In the genomic region with DNA sequence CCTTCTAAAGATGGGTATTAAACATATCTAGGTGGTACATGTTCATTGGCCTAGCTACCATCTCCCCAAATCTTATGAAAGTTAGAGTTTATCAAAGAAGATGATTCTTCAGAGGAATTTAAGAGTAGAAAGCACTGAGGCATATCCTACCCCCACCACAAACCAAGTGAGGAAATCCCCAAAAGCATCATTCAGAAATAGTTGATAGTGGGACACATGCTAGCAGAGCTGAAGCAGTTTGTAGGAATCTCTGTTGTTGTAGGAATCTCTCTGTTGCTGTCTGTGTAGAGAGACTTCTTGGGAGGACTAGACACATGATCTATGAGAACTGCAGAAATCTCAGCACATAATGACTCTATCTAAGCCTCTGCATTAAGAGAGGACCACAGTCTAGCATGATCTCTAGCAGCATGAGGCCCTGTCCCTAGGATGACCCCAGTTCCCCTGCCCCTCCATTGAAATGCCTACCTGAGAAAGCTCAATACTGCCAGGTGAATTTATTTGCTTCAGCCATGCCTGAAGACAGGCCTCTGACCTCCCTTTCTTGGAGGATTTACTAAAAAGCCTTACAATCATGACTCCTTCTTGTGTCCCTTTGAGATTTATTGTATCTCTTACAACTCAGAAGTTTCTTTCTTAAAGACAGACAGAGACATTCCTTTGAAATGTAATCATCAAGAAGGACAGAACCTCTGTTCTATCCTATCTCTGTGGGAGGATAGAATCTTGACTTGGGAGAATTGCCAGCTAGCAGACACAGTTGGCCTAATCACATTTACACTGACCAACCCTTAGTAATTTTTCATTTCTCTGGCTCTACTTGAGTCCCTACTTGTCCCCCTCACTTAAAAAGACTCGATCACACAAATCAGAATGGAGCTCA, we compare ENCODE assay signal across 14 cellular contexts.
DNase-seq lines count a peak whose midpoint lies in the region; ATAC-seq and TF ChIP-seq lines count a peak whose summit lies in the region.
"Had no signal": no experiment of that assay in that cellular context is flagged by ENCODE, and none has a peak within 500 bp of the region (broad histone marks: within the 10 kb centered on the region; RNA-seq: fewer than 3 reads in every experiment).

No MANE protein-coding gene starts in this region.

- TF ChIP-seq CTCF in epithelial cell of esophagus (IDR thresholded peaks at IDR 0.05; ENCODE audit: insufficient read depth, low read depth, low read length, missing control alignments): no peak
- TF ChIP-seq CTCF in CD4-positive, alpha-beta T cell (IDR thresholded peaks at IDR 0.05): no peak

- intact Hi-C loops in CD4-positive, alpha-beta T cell (cut with DNase I, micrococcal nuclease): no loop called here

- H3K27me3 ChIP-seq in CD4-positive, alpha-beta T cell (ENCODE audit: control insufficient read depth, insufficient read depth, low read length): no peaks in the 10 kb centered on the region
- H3K27me3 ChIP-seq: upper lobe of right lung had no signal

- CTCF ChIA-PET in CD4-positive, alpha-beta T cell (lab: Charles Lee): no interaction called here

- no peak overlapping the region for H3K4me3 Mint-ChIP-seq in CD4-positive, alpha-beta T cell

- DNase-seq in ACHN (peak; percentile 2), epithelial cell of esophagus (ENCODE audit: low read depth) (peak; percentile 7), AG08395 (ENCODE audit: low spot score) (no peak), dedifferentiated amniotic fluid mesenchymal stem cell (ENCODE audit: extremely low spot score) (no peak)
- DNase-seq in CD4-positive, alpha-beta T cell: no peak
- DNase-seq: left colon, NCI-H2107, SHP77 treated with DMSO at 0.1 percent for 48 hours, upper lobe of right lung had no signal

- in situ Hi-C loops in ACHN (cut with HindIII; ENCODE audit: low pct_ligation_motif_present, low pct_unique_long_range_greater_than_20kb, low sequenced_read_pairs): no loop called here

- POLR2A ChIA-PET in CD4-positive, alpha-beta T cell (lab: Charles Lee): no interaction called here

- H3K4me1 Mint-ChIP-seq in CD4-positive, alpha-beta T cell (ENCODE audit: low read depth): no peaks in the 10 kb centered on the region

- H3K9me3 Mint-ChIP-seq in CD4-positive, alpha-beta T cell: peaks cover 8% of the 10 kb centered on the region

- no peak overlapping the region for H3K27ac ChIP-seq in CD4-positive, alpha-beta T cell (ENCODE audit: low read depth, low read length)
- H3K27ac ChIP-seq: parathyroid adenoma, upper lobe of right lung had no signal

- no peaks in the 10 kb centered on the region for H3K36me3 Mint-ChIP-seq in CD4-positive, alpha-beta T cell (ENCODE audit: low read depth)

- H3K27ac Mint-ChIP-seq in CD4-positive, alpha-beta T cell: no peak overlapping the region

- no peaks in the 10 kb centered on the region for H3K27me3 Mint-ChIP-seq in CD4-positive, alpha-beta T cell

- no peaks in the 10 kb centered on the region for H3K9me3 ChIP-seq in CD4-positive, alpha-beta T cell (ENCODE audit: control insufficient read depth, low read length)
- H3K9me3 ChIP-seq: upper lobe of right lung had no signal

- no peak overlapping the region for H3K4me3 ChIP-seq in epithelial cell of esophagus (ENCODE audit: low read length)
- H3K4me3 ChIP-seq: upper lobe of right lung had no signal

- ATAC-seq in GM19035 (IDR thresholded peaks at IDR 0.05; ENCODE audit: unreplicated experiment) (peak; percentile 57), HG03342 (IDR thresholded peaks at IDR 0.05; ENCODE audit: unreplicated experiment) (peak; percentile 76), HG03469 (IDR thresholded peaks at IDR 0.05; ENCODE audit: unreplicated experiment) (no peak)
- ATAC-seq in CD4-positive, alpha-beta T cell (ENCODE audit: poor library complexity): no peak
- ATAC-seq: HCT116, left colon, upper lobe of right lung had no signal

Comparison
In these comparisons a context has a peak if more than half of its experiments do, and no peak if none do; other contexts are left out.
1. DNase-seq: peak in ACHN (single experiment) and epithelial cell of esophagus (single experiment); none in AG08395 (single experiment), dedifferentiated amniotic fluid mesenchymal stem cell (single experiment) and CD4-positive, alpha-beta T cell (0 of 10).
2. ATAC-seq: peak in GM19035 (single experiment) and HG03342 (single experiment); none in HG03469 (single experiment) and CD4-positive, alpha-beta T cell (single experiment).